ENCODE assay signal across 1 cellular context in genomic region chr1:183580281-183580682, GRCh38.
TF ChIP-seq lines count a peak whose summit lies in the region.

No MANE protein-coding gene starts in this region.

TF ChIP-seq in WTC11, 78 proteins besides CTCF, POLR2A, EP300 and RAD21 (continued from another document):
- no peak for TF ChIP-seq ZNF512 (CRISPR knock-in tag; IDR thresholded peaks at IDR 0.05; ENCODE audit: borderline replicate concordance)
- TF ChIP-seq, protein P1, sequence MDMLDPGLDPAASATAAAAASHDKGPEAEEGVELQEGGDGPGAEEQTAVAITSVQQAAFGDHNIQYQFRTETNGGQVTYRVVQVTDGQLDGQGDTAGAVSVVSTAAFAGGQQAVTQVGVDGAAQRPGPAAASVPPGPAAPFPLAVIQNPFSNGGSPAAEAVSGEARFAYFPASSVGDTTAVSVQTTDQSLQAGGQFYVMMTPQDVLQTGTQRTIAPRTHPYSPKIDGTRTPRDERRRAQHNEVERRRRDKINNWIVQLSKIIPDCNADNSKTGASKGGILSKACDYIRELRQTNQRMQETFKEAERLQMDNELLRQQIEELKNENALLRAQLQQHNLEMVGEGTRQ (CRISPR knock-in tag; IDR thresholded peaks at IDR 0.05) = no peak
- no peak for TF ChIP-seq TCF7 (CRISPR knock-in tag; IDR thresholded peaks at IDR 0.05; ENCODE audit: low read depth)
- TF ChIP-seq, protein P2, sequence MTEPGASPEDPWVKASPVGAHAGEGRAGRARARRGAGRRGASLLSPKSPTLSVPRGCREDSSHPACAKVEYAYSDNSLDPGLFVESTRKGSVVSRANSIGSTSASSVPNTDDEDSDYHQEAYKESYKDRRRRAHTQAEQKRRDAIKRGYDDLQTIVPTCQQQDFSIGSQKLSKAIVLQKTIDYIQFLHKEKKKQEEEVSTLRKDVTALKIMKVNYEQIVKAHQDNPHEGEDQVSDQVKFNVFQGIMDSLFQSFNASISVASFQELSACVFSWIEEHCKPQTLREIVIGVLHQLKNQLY (CRISPR knock-in tag; IDR thresholded peaks at IDR 0.05) = no peak
- TF ChIP-seq OVOL2 (CRISPR knock-in tag; IDR thresholded peaks at IDR 0.05; ENCODE audit: borderline replicate concordance) = no peak
